Comparison of ENCODE assay signal across 18 cellular contexts in the genomic region with DNA sequence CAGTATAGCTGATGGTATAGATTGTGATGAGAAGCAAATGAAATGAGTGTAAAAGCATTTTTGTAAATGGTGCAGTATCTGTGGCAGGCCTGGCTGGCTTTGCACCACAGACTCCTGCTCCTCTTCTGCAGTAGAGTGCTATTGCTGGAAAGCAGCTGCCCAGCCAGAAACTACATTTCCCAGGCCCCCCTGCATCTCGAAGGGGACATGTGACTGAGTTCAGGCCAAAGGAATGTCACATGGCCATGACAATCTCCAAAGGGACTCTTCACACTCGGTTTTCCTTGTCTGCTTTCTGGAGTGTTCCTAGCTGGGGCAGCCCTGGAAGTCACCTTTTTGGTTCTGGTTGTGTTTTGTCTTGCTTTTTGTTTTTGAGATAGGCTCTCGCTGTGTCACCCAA.
A peak's percentile ranks its signal among the peaks of the same experiment; 100 is the strongest.
DNase-seq lines count a peak whose midpoint lies in the region; ATAC-seq and TF ChIP-seq lines count a peak whose summit lies in the region.
"Had no signal": no experiment of that assay in that cellular context is flagged by ENCODE, and none has a peak within 500 bp of the region (broad histone marks: within the 10 kb centered on the region; RNA-seq: fewer than 3 reads in every experiment).

No MANE protein-coding gene starts in this region.

- H3K27me3 Mint-ChIP-seq in WTC11 (ENCODE audit: low read depth): no peaks in the 10 kb centered on the region
- no peaks in the 10 kb centered on the region for H3K27me3 Mint-ChIP-seq in activated T-helper 1 cell treated with anti-CD3 and anti-CD28 coated beads, Interleukin-12 subunit alpha, Interleukin-12 subunit beta, Interleukin-2, Interleukin-4 antibody, amounts not matched to agents 30 ng/mL and 10 ng/mL and 1 ng/mL, durations not matched to agents 14 hours and 24 hours and 36 hours (ENCODE audit: insufficient read depth)
- H3K27me3 Mint-ChIP-seq: B cell; CD4-positive, alpha-beta memory T cell; T-helper 17 cell had no signal

- no peak overlapping the region for H3K4me3 ChIP-seq in BE2C (ENCODE audit: low read depth, low read length)

- H3K36me3 ChIP-seq in BE2C: no peaks in the 10 kb centered on the region

- peak; percentile 39 for DNase-seq in BE2C
- peak; percentile 29 for DNase-seq in ELF-1 (ENCODE audit: low read depth, low spot score)
- DNase-seq in WTC11 (ENCODE audit: low spot score): peak; percentile 23
- DNase-seq in left lobe of liver (ENCODE audit: low spot score): no peak
- no peak for DNase-seq in activated T-helper 1 cell treated with anti-CD3 and anti-CD28 coated beads, Interleukin-12 subunit alpha, Interleukin-12 subunit beta, Interleukin-2, Interleukin-4 antibody, amounts not matched to agents 30 ng/mL and 10 ng/mL and 1 ng/mL, durations not matched to agents 14 hours and 24 hours and 36 hours (ENCODE audit: low spot score)
- DNase-seq in NOMO-1 treated with DMSO at 0.1 percent for 48 hours (lab: John Stamatoyannopoulos, UW; ENCODE audit: unreplicated experiment): no peak
- DNase-seq: CD4-positive, alpha-beta memory T cell; DND-41; GF-D8; HFFc6; KBM-7; NCI-H1436; NCI-H2029 treated with DMSO at 0.1 percent for 48 hours; T-helper 17 cell had no signal

- peaks cover 4% of the 10 kb centered on the region; the same call in 1 of the 2 replicates for H3K9me3 Mint-ChIP-seq in WTC11
- no peaks in the 10 kb centered on the region for H3K9me3 Mint-ChIP-seq in activated T-helper 1 cell treated with anti-CD3 and anti-CD28 coated beads, Interleukin-12 subunit alpha, Interleukin-12 subunit beta, Interleukin-2, Interleukin-4 antibody, amounts not matched to agents 30 ng/mL and 10 ng/mL and 1 ng/mL, durations not matched to agents 14 hours and 24 hours and 36 hours
- H3K9me3 Mint-ChIP-seq: CD4-positive, alpha-beta memory T cell; HFFc6 had no signal

- intact Hi-C loops in activated T-helper 1 cell treated with anti-CD3 and anti-CD28 coated beads, Interleukin-12 subunit alpha, Interleukin-12 subunit beta, Interleukin-2, Interleukin-4 antibody, amounts not matched to agents 30 ng/mL and 10 ng/mL and 1 ng/mL, durations not matched to agents 14 hours and 24 hours and 36 hours (cut with micrococcal nuclease): no loop called here

- H3K4me3 Mint-ChIP-seq in WTC11: no peak overlapping the region
- no peak overlapping the region for H3K4me3 Mint-ChIP-seq in activated T-helper 1 cell treated with anti-CD3 and anti-CD28 coated beads, Interleukin-12 subunit alpha, Interleukin-12 subunit beta, Interleukin-2, Interleukin-4 antibody, amounts not matched to agents 30 ng/mL and 10 ng/mL and 1 ng/mL, durations not matched to agents 14 hours and 24 hours and 36 hours
- H3K4me3 Mint-ChIP-seq: B cell; CD4-positive, alpha-beta memory T cell; HFFc6; T-helper 17 cell had no signal

- POLR2A ChIA-PET in WTC11 (lab: Charles Lee): no interaction called here

- TF ChIP-seq CTCF in BE2C (IDR thresholded peaks at IDR 0.05; ENCODE audit: low read depth, low read length): no peak
- no peak for TF ChIP-seq CTCF in WTC11 (IDR thresholded peaks at IDR 0.05)

- no peaks in the 10 kb centered on the region for H3K9me3 ChIP-seq in BE2C

- H3K4me1 ChIP-seq in BE2C: no peaks in the 10 kb centered on the region; the same call in none of the 2 replicates

- ATAC-seq in WTC11 (peak; percentile 66), left lobe of liver (peak; percentile 34), HG03439 (IDR thresholded peaks at IDR 0.05; ENCODE audit: unreplicated experiment) (no peak)
- ATAC-seq: Panc1, Right ventricle myocardium inferior, T-helper 17 cell had no signal

- CTCF ChIA-PET in WTC11 (lab: Charles Lee): no interaction called here

- H3K27ac Mint-ChIP-seq in WTC11: no peak overlapping the region
- H3K27ac Mint-ChIP-seq in activated T-helper 1 cell treated with anti-CD3 and anti-CD28 coated beads, Interleukin-12 subunit alpha, Interleukin-12 subunit beta, Interleukin-2, Interleukin-4 antibody, amounts not matched to agents 30 ng/mL and 10 ng/mL and 1 ng/mL, durations not matched to agents 14 hours and 24 hours and 36 hours: no peak overlapping the region
- H3K27ac Mint-ChIP-seq: B cell, HFFc6, T-helper 17 cell had no signal

- H3K4me1 Mint-ChIP-seq in WTC11: no peaks in the 10 kb centered on the region
- no peaks in the 10 kb centered on the region for H3K4me1 Mint-ChIP-seq in activated T-helper 1 cell treated with anti-CD3 and anti-CD28 coated beads, Interleukin-12 subunit alpha, Interleukin-12 subunit beta, Interleukin-2, Interleukin-4 antibody, amounts not matched to agents 30 ng/mL and 10 ng/mL and 1 ng/mL, durations not matched to agents 14 hours and 24 hours and 36 hours (ENCODE audit: low read depth)
- H3K4me1 Mint-ChIP-seq: B cell had no signal

- H3K36me3 Mint-ChIP-seq in WTC11: peaks cover 4% of the 10 kb centered on the region; the same call in 1 of the 2 replicates
- peaks cover 10% of the 10 kb centered on the region for H3K36me3 Mint-ChIP-seq in activated T-helper 1 cell treated with anti-CD3 and anti-CD28 coated beads, Interleukin-12 subunit alpha, Interleukin-12 subunit beta, Interleukin-2, Interleukin-4 antibody, amounts not matched to agents 30 ng/mL and 10 ng/mL and 1 ng/mL, durations not matched to agents 14 hours and 24 hours and 36 hours (ENCODE audit: low read depth)

- no peaks in the 10 kb centered on the region for H3K27me3 ChIP-seq in BE2C

TF ChIP-seq in WTC11, 78 proteins besides CTCF, POLR2A, EP300 and RAD21:
- TF ChIP-seq, protein P1, sequence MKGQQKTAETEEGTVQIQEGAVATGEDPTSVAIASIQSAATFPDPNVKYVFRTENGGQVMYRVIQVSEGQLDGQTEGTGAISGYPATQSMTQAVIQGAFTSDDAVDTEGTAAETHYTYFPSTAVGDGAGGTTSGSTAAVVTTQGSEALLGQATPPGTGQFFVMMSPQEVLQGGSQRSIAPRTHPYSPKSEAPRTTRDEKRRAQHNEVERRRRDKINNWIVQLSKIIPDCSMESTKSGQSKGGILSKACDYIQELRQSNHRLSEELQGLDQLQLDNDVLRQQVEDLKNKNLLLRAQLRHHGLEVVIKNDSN (CRISPR knock-in tag; IDR thresholded peaks at IDR 0.05): peak; percentile 95
- no peak for TF ChIP-seq NR3C1 (CRISPR knock-in tag; conservative IDR thresholded peaks at IDR 0.05; ENCODE audit: low read depth)
- peak; percentile 93 for TF ChIP-seq USF2 (CRISPR knock-in tag; IDR thresholded peaks at IDR 0.05)

Comparison
In these comparisons a context has a peak if more than half of its experiments do, and no peak if none do; other contexts are left out.
1. DNase-seq: peak in BE2C (single experiment), ELF-1 (single experiment) and WTC11 (single experiment); none in left lobe of liver (single experiment), activated T-helper 1 cell treated with anti-CD3 and anti-CD28 coated beads, Interleukin-12 subunit alpha, Interleukin-12 subunit beta, Interleukin-2, Interleukin-4 antibody, amounts not matched to agents 30 ng/mL and 10 ng/mL and 1 ng/mL, durations not matched to agents 14 hours and 24 hours and 36 hours (single experiment) and NOMO-1 treated with DMSO at 0.1 percent for 48 hours (single experiment).